ENCODE assay signal across 7 cellular contexts in the genomic region with DNA sequence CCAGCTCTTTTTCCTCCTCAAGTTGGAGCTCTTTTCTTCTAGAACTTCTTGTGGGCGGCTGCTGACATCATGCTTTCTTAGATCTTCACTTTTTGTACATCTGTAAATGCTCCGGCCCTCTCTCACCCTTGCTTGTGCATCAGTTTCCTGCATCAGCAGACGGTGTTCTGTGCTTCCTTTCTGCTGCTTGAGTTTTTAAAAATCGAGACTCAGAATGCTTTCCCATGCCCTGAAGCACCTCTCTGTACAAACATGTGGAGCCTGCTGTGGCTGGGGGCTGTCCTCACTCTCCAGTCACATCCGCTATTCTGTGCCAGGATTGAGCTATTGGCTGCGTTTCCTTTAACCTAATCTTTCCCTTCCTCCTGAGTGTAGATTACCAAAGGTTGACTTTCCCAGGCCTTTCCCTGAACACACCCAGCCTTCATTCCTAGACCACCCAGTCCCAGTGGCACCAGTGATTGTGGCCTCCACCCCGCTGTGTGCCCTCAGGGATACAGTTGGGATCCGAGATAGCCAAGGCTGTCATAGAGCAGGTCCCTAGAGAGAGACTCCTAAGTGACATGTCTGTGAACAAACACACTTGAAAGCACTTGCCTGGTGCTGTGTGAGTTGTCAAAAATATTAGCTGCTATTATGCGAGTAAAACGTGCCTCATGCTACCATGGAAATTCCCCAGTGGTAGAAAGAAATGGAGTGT. TPM values are rescaled to one million over a fixed set of nuclear protein-coding genes. Genes with fewer than 3 reads are reported as not detected.
DNase-seq lines count a peak whose midpoint lies in the region; ATAC-seq and TF ChIP-seq lines count a peak whose summit lies in the region.

No MANE protein-coding gene starts in this region.

- no peak overlapping the region for H3K4me3 ChIP-seq in ascending aorta
- H3K4me3 ChIP-seq in lower lobe of right lung = no peak overlapping the region
- no peak overlapping the region for H3K4me3 ChIP-seq in H7 (ENCODE audit: insufficient read depth, low read depth, low read length)

- H3K27ac ChIP-seq in ascending aorta (peak overlapping the region; percentile 4 to 6), lower lobe of right lung (peak overlapping the region; percentile 64)

- peaks cover 22% of the 10 kb centered on the region for H3K36me3 Mint-ChIP-seq in T-cell

- intact Hi-C loops in ascending aorta (cut with DNase I) (no loop called here), lower lobe of right lung (cut with DNase I) (no loop called here)

- H3K27me3 Mint-ChIP-seq in T-cell = no peaks in the 10 kb centered on the region
- no peaks in the 10 kb centered on the region for H3K27me3 Mint-ChIP-seq in stimulated activated naive CD8-positive, alpha-beta T cell treated with anti-CD3 and anti-CD28 coated beads, Interleukin-15, amount 100 ng/mL, for 72 hours

- TF ChIP-seq CTCF in ascending aorta (IDR thresholded peaks at IDR 0.05) (no peak), lower lobe of right lung (IDR thresholded peaks at IDR 0.05) (no peak)

- DNase-seq in T-cell (peak in 33 of 34 experiments; percentile 7 to 76 (median 43)), ascending aorta (ENCODE audit: low spot score in 2 of 2) (peak in 1 of 2 donors; percentile 62), lower lobe of right lung (no peak), HuH-7 (ENCODE audit: low spot score) (no peak), H7 (no peak)
- peak in 1 of 2 donors; percentile 29 for DNase-seq in stimulated activated naive CD8-positive, alpha-beta T cell treated with anti-CD3 and anti-CD28 coated beads, Interleukin-15, amount 100 ng/mL, for 72 hours

- H3K9me3 ChIP-seq in ascending aorta (no peaks in the 10 kb centered on the region), lower lobe of right lung (no peaks in the 10 kb centered on the region)

- H3K27me3 ChIP-seq in ascending aorta (no peaks in the 10 kb centered on the region), lower lobe of right lung (ENCODE audit: low read depth) (no peaks in the 10 kb centered on the region), H7 (ENCODE audit: control insufficient read depth, insufficient read depth, low read length) (no peaks in the 10 kb centered on the region)

- ATAC-seq in T-cell (replicated peaks in 1 of 4) = peak; percentile 71 to 95 (median 89)
- peak; percentile 79 to 81 for ATAC-seq in lower lobe of right lung
- peak; percentile 82 for ATAC-seq in stimulated activated naive CD8-positive, alpha-beta T cell treated with anti-CD3 and anti-CD28 coated beads, Interleukin-15, amount 100 ng/mL, for 72 hours
- ATAC-seq in GM21367 (IDR thresholded peaks at IDR 0.05; ENCODE audit: unreplicated experiment) = no peak

- POLR2A ChIA-PET in T-cell (lab: Charles Lee) = no interaction called here

- H3K4me1 ChIP-seq in ascending aorta (peaks cover 2 to 4% of the 10 kb centered on the region in 2 donors), lower lobe of right lung (peaks cover 36% of the 10 kb centered on the region)

- H3K4me1 Mint-ChIP-seq in T-cell = peaks cover 25 to 26% (median 25%) of the 10 kb centered on the region in 3 donors
- peaks cover 24% of the 10 kb centered on the region for H3K4me1 Mint-ChIP-seq in stimulated activated naive CD8-positive, alpha-beta T cell treated with anti-CD3 and anti-CD28 coated beads, Interleukin-15, amount 100 ng/mL, for 72 hours

- peak overlapping the region in 2 of 3 donors; percentile 3 to 55 for H3K4me3 Mint-ChIP-seq in T-cell
- H3K4me3 Mint-ChIP-seq in stimulated activated naive CD8-positive, alpha-beta T cell treated with anti-CD3 and anti-CD28 coated beads, Interleukin-15, amount 100 ng/mL, for 72 hours = peak overlapping the region; percentile 36 to 48

- CTCF ChIA-PET in T-cell (lab: Charles Lee) = no interaction called here

- peaks cover 16 to 31% of the 10 kb centered on the region in 2 donors for H3K36me3 ChIP-seq in ascending aorta
- H3K36me3 ChIP-seq in lower lobe of right lung = peaks cover 43% of the 10 kb centered on the region
- peaks cover 4% of the 10 kb centered on the region for H3K36me3 ChIP-seq in H7 (replicated peaks; ENCODE audit: control insufficient read depth, insufficient read depth, low read length)

- H3K27ac Mint-ChIP-seq in T-cell = peak overlapping the region; percentile 84 to 90
- peak overlapping the region; percentile 2 to 87 for H3K27ac Mint-ChIP-seq in stimulated activated naive CD8-positive, alpha-beta T cell treated with anti-CD3 and anti-CD28 coated beads, Interleukin-15, amount 100 ng/mL, for 72 hours

- H3K9me3 Mint-ChIP-seq in T-cell = no peaks in the 10 kb centered on the region
- H3K9me3 Mint-ChIP-seq in stimulated activated naive CD8-positive, alpha-beta T cell treated with anti-CD3 and anti-CD28 coated beads, Interleukin-15, amount 100 ng/mL, for 72 hours = no peaks in the 10 kb centered on the region

RNA-seq across cellular contexts. Expression of gene TNIP2, which starts 41.9 kb away (rescaled TPM):
- total RNA-seq in T-cell = 10 to 100 TPM; 39.5 to 65.3 (median 59.1) TPM
- total RNA-seq in ascending aorta = 65.6 TPM
- total RNA-seq in lower lobe of right lung = 36.7 TPM
- total RNA-seq in H7 (2014; rRNA removed; shearing (Covaris generic)) = 44.6 and 51.3 TPM in 2 replicates

Comparison
In these comparisons a context has a peak if more than half of its experiments do, and no peak if none do; other contexts are left out.
1. DNase-seq: peak in T-cell (33 of 34); none in lower lobe of right lung (single experiment), HuH-7 (single experiment) and H7 (single experiment).